ENCODE assay signal across 8 cellular contexts in genomic region chr19:39617745-39618144, GRCh38. TPM values are rescaled to one million over a fixed set of nuclear protein-coding genes. Genes with fewer than 3 reads are reported as not detected.
"Had no signal": no experiment of that assay in that cellular context is flagged by ENCODE, and none has a peak within 500 bp of the region (broad histone marks: within the 10 kb centered on the region; RNA-seq: fewer than 3 reads in every experiment).

No MANE protein-coding gene starts in this region.

- ATAC-seq: GM23338, K562 had no signal

- H3K27ac Mint-ChIP-seq: GM23338, H9 had no signal

- H3K4me3 Mint-ChIP-seq: GM23338, H9 had no signal

- H3K4me3 ChIP-seq: GM23338, K562 had no signal

- H3K4me1 Mint-ChIP-seq: GM23338, H9 had no signal

- DNase-seq: H9, HCEC 1CT, IMR-90, KG1 had no signal

RNA-seq across cellular contexts. Expression of gene LGALS13, which starts 15.4 kb away (rescaled TPM):
- total RNA-seq: GM23338, H1, H9, HT-29, IMR-90 had no signal

RNA-seq across cellular contexts. Expression of gene LGALS16, which starts 38.0 kb away (rescaled TPM):
- total RNA-seq: GM23338, H1, H9, HT-29, IMR-90, K562 had no signal
